28 cellular contexts compared by ENCODE assay signal in the genomic region with DNA sequence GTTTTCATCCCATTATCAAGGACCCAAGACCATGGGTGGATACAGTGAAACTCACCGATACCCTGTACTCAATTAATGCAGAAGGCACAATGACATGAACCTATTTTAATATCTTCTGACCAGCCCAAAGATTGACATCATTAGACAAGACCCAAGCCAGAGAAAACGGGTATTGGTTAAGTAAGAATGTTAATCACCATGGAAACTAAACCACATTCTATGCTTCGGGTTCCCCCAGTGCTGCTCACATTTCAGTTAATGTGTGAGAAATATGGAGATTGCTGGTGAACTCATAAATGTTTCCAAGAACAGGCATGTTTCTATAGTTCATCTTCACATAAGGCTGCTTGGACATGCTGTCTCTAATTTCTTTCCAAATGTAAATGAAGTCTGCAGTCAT.
"Had no signal": no experiment of that assay in that cellular context is flagged by ENCODE, and none has a peak within 500 bp of the region (broad histone marks: within the 10 kb centered on the region; RNA-seq: fewer than 3 reads in every experiment).

No MANE protein-coding gene starts in this region.

- H3K4me3 ChIP-seq: adrenal gland, body of pancreas, cardiac muscle cell, colonic mucosa, dorsolateral prefrontal cortex had no signal

- ATAC-seq: activated CD4-positive, alpha-beta T cell treated with anti-CD3 and anti-CD28 coated beads for 36 hours; activated CD8-positive, alpha-beta memory T cell treated with anti-CD3 and anti-CD28 coated beads, Interleukin-2, amount 10 ng/mL, durations not matched to agents 7 days and 5 days; activated CD8-positive, alpha-beta T cell treated with anti-CD3 and anti-CD28 coated beads, Interleukin-2, amount 10 ng/mL, durations not matched to agents 7 days and 5 days; activated naive CD8-positive, alpha-beta T cell treated with anti-CD3 and anti-CD28 coated beads, Interleukin-2, amount 50 U/mL, for 24 hours; body of pancreas; esophagus mucosa had no signal

- DNase-seq: activated CD4-positive, alpha-beta memory T cell treated with anti-CD3 and anti-CD28 coated beads for 36 hours; activated CD4-positive, alpha-beta T cell treated with anti-CD3 and anti-CD28 coated beads for 36 hours; activated CD4-positive, alpha-beta T cell treated with anti-CD3 and anti-CD28 coated beads, Interleukin-2, amount 10 ng/mL, durations not matched to agents 24 days and 14 days; activated CD4-positive, CD25-positive, alpha-beta regulatory T cell; activated CD4-positive, CD25-positive, alpha-beta regulatory T cell treated with anti-CD3 and anti-CD28 coated beads, Interleukin-2, amount 50 U/mL, for 72 hours; activated CD8-positive, alpha-beta memory T cell treated with anti-CD3 and anti-CD28 coated beads, Interleukin-2, amount 10 ng/mL, durations not matched to agents 7 days and 5 days; activated CD8-positive, alpha-beta memory T cell treated with anti-CD3 and anti-CD28 coated beads, Interleukin-2, amount 50 U/mL, for 4 hours; activated CD8-positive, alpha-beta T cell treated with anti-CD3 and anti-CD28 coated beads, Interleukin-2, amount 10 ng/mL, durations not matched to agents 7 days and 5 days; activated effector memory CD4-positive, alpha-beta T cell treated with anti-CD3 and anti-CD28 coated beads, Interleukin-2, amount 50 U/mL, for 16 hours; activated naive CD4-positive, alpha-beta T cell treated with anti-CD3 and anti-CD28 coated beads for 36 hours; activated naive CD8-positive, alpha-beta T cell treated with anti-CD3 and anti-CD28 coated beads for 36 hours; activated naive CD8-positive, alpha-beta T cell treated with anti-CD3 and anti-CD28 coated beads, Interleukin-2, amount 50 U/mL, for 24 hours; activated T-cell treated with anti-CD3 and anti-CD28 coated beads, Interleukin-2, amount 50 U/mL, for 1 hour; activated T-cell treated with anti-CD3 and anti-CD28 coated beads, Interleukin-2, amount 50 U/mL, for 48 hours; amygdala; aorta; central memory CD4-positive, alpha-beta T cell; cerebellar nuclear complex; colonic mucosa; dorsolateral prefrontal cortex; effector memory CD4-positive, alpha-beta T cell; foreskin fibroblast; hippocampal formation; T-helper 2 cell had no signal

- H3K27ac ChIP-seq: adrenal gland, body of pancreas, cardiac muscle cell, colonic mucosa, dorsolateral prefrontal cortex had no signal
